Comparison of ENCODE assay signal across 11 cellular contexts in genomic region chr3:172476339-172476738, GRCh38. TPM values are rescaled to one million over a fixed set of nuclear protein-coding genes. Genes with fewer than 3 reads are reported as not detected.
DNase-seq lines count a peak whose midpoint lies in the region; ATAC-seq and TF ChIP-seq lines count a peak whose summit lies in the region.
"Had no signal": no experiment of that assay in that cellular context is flagged by ENCODE, and none has a peak within 500 bp of the region (broad histone marks: within the 10 kb centered on the region; RNA-seq: fewer than 3 reads in every experiment).

No MANE protein-coding gene starts in this region.

- no peaks in the 10 kb centered on the region for H3K36me3 ChIP-seq in OCI-LY3 (replicated peaks; ENCODE audit: low read depth, low read length)
- no peaks in the 10 kb centered on the region for H3K36me3 ChIP-seq in endocrine pancreas (ENCODE audit: control insufficient read depth, insufficient read depth, low read length)
- H3K36me3 ChIP-seq in psoas muscle (ENCODE audit: insufficient read depth in 1 of 2, low read depth in 1 of 2) = no peaks in the 10 kb centered on the region

- DNase-seq in T-helper 1 cell = no peak
- DNase-seq in psoas muscle = no peak
- no peak for DNase-seq in GM13977 (ENCODE audit: low spot score)
- DNase-seq in DMS 273 (lab: John Stamatoyannopoulos, UW; ENCODE audit: unreplicated experiment) = no peak
- DNase-seq: activated CD4-positive, alpha-beta T cell treated with anti-CD3 and anti-CD28 coated beads, Interleukin-2, amount 50 U/mL, for 1 hour; left cardiac atrium; NCI-H187 treated with DMSO at 0.1 percent for 48 hours had no signal

- H3K4me3 Mint-ChIP-seq in T-helper 1 cell treated with Interleukin-12 subunit alpha and Interleukin-12 subunit beta and Interleukin-4 antibody, amounts not matched to agents 30 μg/mL and 1 μg/mL, for 36 hours = peak overlapping the region; percentile 29

- no peaks in the 10 kb centered on the region for H3K9me3 ChIP-seq in OCI-LY3 (ENCODE audit: insufficient read depth, low read length)
- no peaks in the 10 kb centered on the region for H3K9me3 ChIP-seq in endocrine pancreas (ENCODE audit: control insufficient read depth, low read length)
- H3K9me3 ChIP-seq in psoas muscle = peaks cover 8% of the 10 kb centered on the region

- H3K27ac Mint-ChIP-seq in T-helper 1 cell treated with Interleukin-12 subunit alpha and Interleukin-12 subunit beta and Interleukin-4 antibody, amounts not matched to agents 30 μg/mL and 1 μg/mL, for 36 hours = peak overlapping the region; percentile 23

- H3K9me3 Mint-ChIP-seq in T-helper 1 cell treated with Interleukin-12 subunit alpha and Interleukin-12 subunit beta and Interleukin-4 antibody, amounts not matched to agents 30 μg/mL and 1 μg/mL, for 36 hours = no peaks in the 10 kb centered on the region

- no peaks in the 10 kb centered on the region for H3K36me3 Mint-ChIP-seq in T-helper 1 cell treated with Interleukin-12 subunit alpha and Interleukin-12 subunit beta and Interleukin-4 antibody, amounts not matched to agents 30 μg/mL and 1 μg/mL, for 36 hours (ENCODE audit: low read depth)

- H3K27me3 ChIP-seq in OCI-LY3 (ENCODE audit: low read depth, low read length) (no peaks in the 10 kb centered on the region), endocrine pancreas (ENCODE audit: control insufficient read depth, insufficient read depth, low read length) (no peaks in the 10 kb centered on the region), psoas muscle (ENCODE audit: insufficient read depth in 3 of 3, low read length in 2 of 3) (no peaks in the 10 kb centered on the region)

- H3K27me3 Mint-ChIP-seq in T-helper 1 cell treated with Interleukin-12 subunit alpha and Interleukin-12 subunit beta and Interleukin-4 antibody, amounts not matched to agents 30 μg/mL and 1 μg/mL, for 36 hours (ENCODE audit: low read depth) = peaks cover 10% of the 10 kb centered on the region

- peak overlapping the region; percentile 97 for H3K4me3 ChIP-seq in OCI-LY3 (ENCODE audit: low read length)
- H3K4me3 ChIP-seq in endocrine pancreas (ENCODE audit: control insufficient read depth, insufficient read depth, low read length) = peak overlapping the region; percentile 88
- peak overlapping the region; percentile 55 for H3K4me3 ChIP-seq in psoas muscle

- H3K4me1 Mint-ChIP-seq in T-helper 1 cell treated with Interleukin-12 subunit alpha and Interleukin-12 subunit beta and Interleukin-4 antibody, amounts not matched to agents 30 μg/mL and 1 μg/mL, for 36 hours (ENCODE audit: low read depth) = peaks cover 17% of the 10 kb centered on the region

- H3K9ac ChIP-seq in OCI-LY3 (ENCODE audit: low read length) (peak overlapping the region; percentile 73), endocrine pancreas (ENCODE audit: control insufficient read depth, insufficient read depth, low read length) (no peak overlapping the region)

- in situ Hi-C loops in GM13977 (cut with MboI; ENCODE audit: low pct_unique_long_range_greater_than_20kb, low sequenced_read_pairs, unreplicated experiment) = no loop called here

- intact Hi-C loops in psoas muscle (cut with DNase I) = loop anchor here (5.0 to 10.0 kb wide), 4 partner anchors 112 to 832 kb away; partner anchors contain the start of gene FNDC3B (in 1 of the 2)

- peak overlapping the region; percentile 100 for H2AFZ ChIP-seq in OCI-LY3 (ENCODE audit: low read depth, low read length)

- no peaks in the 10 kb centered on the region for H3K79me2 ChIP-seq in OCI-LY3 (ENCODE audit: low read length)

- H3K4me1 ChIP-seq in OCI-LY3 (ENCODE audit: low read length) = peaks cover 14% of the 10 kb centered on the region
- no peaks in the 10 kb centered on the region for H3K4me1 ChIP-seq in endocrine pancreas (ENCODE audit: control insufficient read depth, insufficient read depth, low read length)
- no peaks in the 10 kb centered on the region for H3K4me1 ChIP-seq in psoas muscle

- TF ChIP-seq CTCF in OCI-LY3 (IDR thresholded peaks at IDR 0.05; ENCODE audit: low read depth, low read length) = no peak
- no peak for TF ChIP-seq CTCF in psoas muscle (IDR thresholded peaks at IDR 0.05)
- TF ChIP-seq CTCF in GM13977 (IDR thresholded peaks at IDR 0.05; ENCODE audit: extremely low read depth, insufficient read depth, missing control alignments) = no peak

- 78 to 84% (median 80%) methylated on average over 5 of the region's 5 CpGs for WGBS in psoas muscle, 3 donors

- H3K27ac ChIP-seq in OCI-LY3 (ENCODE audit: low read length) = no peak overlapping the region
- H3K27ac ChIP-seq in psoas muscle = no peak overlapping the region

- ATAC-seq in psoas muscle = no peak
- ATAC-seq in GM18861 (IDR thresholded peaks at IDR 0.05; ENCODE audit: unreplicated experiment) = no peak

- no peaks in the 10 kb centered on the region for H4K20me1 ChIP-seq in OCI-LY3 (ENCODE audit: insufficient read depth, low read length)

- H3K4me2 ChIP-seq in OCI-LY3 (ENCODE audit: low read length) = peak overlapping the region; percentile 82

RNA-seq across cellular contexts. Expression of gene GHSR, which starts 28.1 kb away (rescaled TPM):
- total RNA-seq in psoas muscle = not detected
- not detected for polyA plus RNA-seq in psoas muscle
- total RNA-seq: left cardiac atrium had no signal

RNA-seq across cellular contexts. Expression of gene TNFSF10, which starts 46.9 kb away (rescaled TPM):
- 10 to 100 TPM in 2 of 4 donors, 1 to 10 TPM in 2; 5.5 to 18.6 (median 9.2) TPM for total RNA-seq in psoas muscle
- polyA plus RNA-seq in psoas muscle = 10 to 100 TPM in 2 of 3 donors, 1 to 10 TPM in 1; 9.8 to 17.6 (median 10.3) TPM
